Comparison of ENCODE assay signal across 1 cellular context in the genomic region with DNA sequence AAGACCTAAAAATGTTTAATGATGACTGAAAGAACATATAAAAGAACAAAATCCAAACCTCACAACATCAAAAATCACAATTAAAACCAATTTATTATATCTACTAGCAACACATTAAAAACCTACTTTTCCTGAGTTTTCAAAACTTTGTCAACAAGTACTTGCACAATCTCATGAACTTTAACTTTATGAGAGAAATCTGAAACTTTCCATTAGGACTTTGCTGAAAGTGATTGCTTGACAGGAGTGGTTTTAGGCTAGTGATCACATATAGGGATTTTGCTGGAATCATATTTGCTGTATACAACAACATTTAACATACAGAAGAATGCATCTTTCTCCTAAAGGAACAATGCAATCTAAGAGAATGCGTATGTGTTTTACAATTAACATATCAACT.
TF ChIP-seq lines count a peak whose summit lies in the region.

No MANE protein-coding gene starts in this region.

TF ChIP-seq in HEK293, 187 proteins besides CTCF, POLR2A, EP300 and RAD21 (continued from another document):
- TF ChIP-seq, protein P1, sequence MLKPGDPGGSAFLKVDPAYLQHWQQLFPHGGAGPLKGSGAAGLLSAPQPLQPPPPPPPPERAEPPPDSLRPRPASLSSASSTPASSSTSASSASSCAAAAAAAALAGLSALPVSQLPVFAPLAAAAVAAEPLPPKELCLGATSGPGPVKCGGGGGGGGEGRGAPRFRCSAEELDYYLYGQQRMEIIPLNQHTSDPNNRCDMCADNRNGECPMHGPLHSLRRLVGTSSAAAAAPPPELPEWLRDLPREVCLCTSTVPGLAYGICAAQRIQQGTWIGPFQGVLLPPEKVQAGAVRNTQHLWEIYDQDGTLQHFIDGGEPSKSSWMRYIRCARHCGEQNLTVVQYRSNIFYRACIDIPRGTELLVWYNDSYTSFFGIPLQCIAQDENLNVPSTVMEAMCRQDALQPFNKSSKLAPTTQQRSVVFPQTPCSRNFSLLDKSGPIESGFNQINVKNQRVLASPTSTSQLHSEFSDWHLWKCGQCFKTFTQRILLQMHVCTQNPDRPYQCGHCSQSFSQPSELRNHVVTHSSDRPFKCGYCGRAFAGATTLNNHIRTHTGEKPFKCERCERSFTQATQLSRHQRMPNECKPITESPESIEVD (tag by site-specific recombination; IDR thresholded peaks at IDR 0.05): peak; percentile 49; the same call in 1 of the 2 replicates
- peak; percentile 74 for TF ChIP-seq PRDM1 (tag by site-specific recombination; IDR thresholded peaks at IDR 0.05)
